In genomic region chr13:94362411-94362909, GRCh38 we compare ENCODE assay signal across 8 cellular contexts.
DNase-seq lines count a peak whose midpoint lies in the region; ATAC-seq and TF ChIP-seq lines count a peak whose summit lies in the region.

No MANE protein-coding gene starts in this region.

- no peak for TF ChIP-seq POLR2A in upper lobe of left lung (IDR thresholded peaks at IDR 0.05)

- H3K4me1 Mint-ChIP-seq in activated T-helper 2 cell treated with anti-CD3 and anti-CD28 coated beads, Interferon-gamma antibody, Interleukin-2, Interleukin-4, amounts not matched to agents 10 μg/mL and 5 μg/mL and 100 μg/mL, durations not matched to agents 14 hours and 24 hours and 36 hours (ENCODE audit: low read depth): no peaks in the 10 kb centered on the region
- H3K4me1 Mint-ChIP-seq in osteocyte (ENCODE audit: unreplicated experiment): peaks cover 22% of the 10 kb centered on the region

- H3K36me3 ChIP-seq in GM06990 (ENCODE audit: control insufficient read depth, insufficient read depth, low read length) (no peaks in the 10 kb centered on the region), HAP-1 (replicated peaks) (no peaks in the 10 kb centered on the region), RWPE2 (ENCODE audit: low read depth) (no peaks in the 10 kb centered on the region), upper lobe of left lung (no peaks in the 10 kb centered on the region)

- no peak for TF ChIP-seq EP300 in upper lobe of left lung (IDR thresholded peaks at IDR 0.05)

- H3K27me3 ChIP-seq in GM06990 (replicated peaks; ENCODE audit: control insufficient read depth, insufficient read depth, low read length) (peaks cover 1% of the 10 kb centered on the region; the same call in 1 of the 2 replicates), HAP-1 (ENCODE audit: low read depth) (no peaks in the 10 kb centered on the region), RWPE2 (ENCODE audit: insufficient read depth, poor library complexity, severe bottlenecking) (no peaks in the 10 kb centered on the region), foreskin keratinocyte (no peaks in the 10 kb centered on the region), upper lobe of left lung (no peaks in the 10 kb centered on the region)

- peak; percentile 59 for TF ChIP-seq CTCF in GM06990 (IDR thresholded peaks at IDR 0.05; ENCODE audit: insufficient read depth, low read length, poor library complexity, severe bottlenecking)
- peak; percentile 87 for TF ChIP-seq CTCF in RWPE2 (IDR thresholded peaks at IDR 0.05; ENCODE audit: poor library complexity, severe bottlenecking)
- TF ChIP-seq CTCF in foreskin keratinocyte (conservative IDR thresholded peaks at IDR 0.05): peak; percentile 94
- TF ChIP-seq CTCF in osteocyte (IDR thresholded peaks at IDR 0.05): peak; percentile 90
- peak; percentile 73 to 81 (median 79) for TF ChIP-seq CTCF in upper lobe of left lung (IDR thresholded peaks at IDR 0.05)

- H3K4me3 Mint-ChIP-seq in activated T-helper 2 cell treated with anti-CD3 and anti-CD28 coated beads, Interferon-gamma antibody, Interleukin-2, Interleukin-4, amounts not matched to agents 10 μg/mL and 5 μg/mL and 100 μg/mL, durations not matched to agents 14 hours and 24 hours and 36 hours (ENCODE audit: low read depth): no peak overlapping the region
- H3K4me3 Mint-ChIP-seq in osteocyte (ENCODE audit: unreplicated experiment): no peak overlapping the region

- no peak overlapping the region for H3K27ac ChIP-seq in RWPE2 (ENCODE audit: poor library complexity, severe bottlenecking)
- no peak overlapping the region for H3K27ac ChIP-seq in foreskin keratinocyte
- H3K27ac ChIP-seq in upper lobe of left lung: no peak overlapping the region

- H3K4me3 ChIP-seq in GM06990 (replicated peaks; ENCODE audit: low read depth, low read length) (no peak overlapping the region), HAP-1 (no peak overlapping the region), RWPE2 (ENCODE audit: severe bottlenecking) (no peak overlapping the region), upper lobe of left lung (no peak overlapping the region)

- H3K9me3 ChIP-seq in HAP-1 (no peaks in the 10 kb centered on the region), RWPE2 (ENCODE audit: severe bottlenecking) (no peaks in the 10 kb centered on the region), upper lobe of left lung (no peaks in the 10 kb centered on the region)

- 1% methylated on average over 4 of the region's 4 CpGs for WGBS in upper lobe of left lung, 2 donors

- ATAC-seq in RWPE2 (ENCODE audit: low read depth): peak; percentile 99
- peak; percentile 99 for ATAC-seq in foreskin keratinocyte
- peak; percentile 82 to 95 for ATAC-seq in upper lobe of left lung (ENCODE audit: low FRiP score in 2 of 2)

- no peaks in the 10 kb centered on the region for H3K36me3 Mint-ChIP-seq in activated T-helper 2 cell treated with anti-CD3 and anti-CD28 coated beads, Interferon-gamma antibody, Interleukin-2, Interleukin-4, amounts not matched to agents 10 μg/mL and 5 μg/mL and 100 μg/mL, durations not matched to agents 14 hours and 24 hours and 36 hours (ENCODE audit: low read depth)
- peaks cover 3% of the 10 kb centered on the region for H3K36me3 Mint-ChIP-seq in osteocyte (ENCODE audit: unreplicated experiment)

- intact Hi-C loops in activated T-helper 2 cell treated with anti-CD3 and anti-CD28 coated beads, Interferon-gamma antibody, Interleukin-2, Interleukin-4, amounts not matched to agents 10 μg/mL and 5 μg/mL and 100 μg/mL, durations not matched to agents 14 hours and 24 hours and 36 hours (cut with micrococcal nuclease): loop anchor here (5.0 kb wide), 1 partner anchor 170 kb away; no protein-coding TSS in a partner anchor

- DNase-seq in GM06990 (ENCODE audit: extremely low read depth, insufficient read length): no peak
- peak; percentile 77 to 80 for DNase-seq in HAP-1 (ENCODE audit: low spot score in 2 of 2)
- peak; percentile 75 for DNase-seq in LoVo (ENCODE audit: low spot score)
- no peak for DNase-seq in RWPE2 (ENCODE audit: low spot score)
- DNase-seq in activated T-helper 2 cell treated with anti-CD3 and anti-CD28 coated beads, Interferon-gamma antibody, Interleukin-2, Interleukin-4, amounts not matched to agents 10 μg/mL and 5 μg/mL and 100 μg/mL, durations not matched to agents 14 hours and 24 hours and 36 hours (ENCODE audit: low spot score): peak; percentile 42
- peak; percentile 37 to 72 for DNase-seq in foreskin keratinocyte
- DNase-seq in osteocyte (ENCODE audit: extremely low spot score, unreplicated experiment): no peak
- DNase-seq in upper lobe of left lung: peak in 1 of 2 donors; percentile 66

- H3K9me3 Mint-ChIP-seq in activated T-helper 2 cell treated with anti-CD3 and anti-CD28 coated beads, Interferon-gamma antibody, Interleukin-2, Interleukin-4, amounts not matched to agents 10 μg/mL and 5 μg/mL and 100 μg/mL, durations not matched to agents 14 hours and 24 hours and 36 hours: no peaks in the 10 kb centered on the region
- H3K9me3 Mint-ChIP-seq in osteocyte (ENCODE audit: unreplicated experiment): no peaks in the 10 kb centered on the region

- H3K27ac Mint-ChIP-seq in activated T-helper 2 cell treated with anti-CD3 and anti-CD28 coated beads, Interferon-gamma antibody, Interleukin-2, Interleukin-4, amounts not matched to agents 10 μg/mL and 5 μg/mL and 100 μg/mL, durations not matched to agents 14 hours and 24 hours and 36 hours: no peak overlapping the region
- H3K27ac Mint-ChIP-seq in osteocyte (ENCODE audit: unreplicated experiment): peak overlapping the region; percentile 43

- H3K4me1 ChIP-seq in HAP-1 (peaks cover 2% of the 10 kb centered on the region; the same call in 1 of the 2 replicates), RWPE2 (ENCODE audit: insufficient read depth, poor library complexity, severe bottlenecking) (no peaks in the 10 kb centered on the region), foreskin keratinocyte (no peaks in the 10 kb centered on the region), upper lobe of left lung (no peaks in the 10 kb centered on the region)

- in situ Hi-C loops in HAP-1 (cut with MboI; ENCODE audit: low sequenced_read_pairs): loop anchor here (25.0 kb wide), 2 partner anchors 1125 to 1800 kb away; partner anchors contain the start of gene GPC6

- peaks cover 2% of the 10 kb centered on the region for H3K27me3 Mint-ChIP-seq in activated T-helper 2 cell treated with anti-CD3 and anti-CD28 coated beads, Interferon-gamma antibody, Interleukin-2, Interleukin-4, amounts not matched to agents 10 μg/mL and 5 μg/mL and 100 μg/mL, durations not matched to agents 14 hours and 24 hours and 36 hours (ENCODE audit: low read depth)
- no peaks in the 10 kb centered on the region for H3K27me3 Mint-ChIP-seq in osteocyte (ENCODE audit: unreplicated experiment)

Comparison
In these comparisons a context has a peak if more than half of its experiments do, and no peak if none do; other contexts are left out.
1. DNase-seq: peak in HAP-1 (2 of 2), LoVo (single experiment), activated T-helper 2 cell treated with anti-CD3 and anti-CD28 coated beads, Interferon-gamma antibody, Interleukin-2, Interleukin-4, amounts not matched to agents 10 μg/mL and 5 μg/mL and 100 μg/mL, durations not matched to agents 14 hours and 24 hours and 36 hours (single experiment) and foreskin keratinocyte (2 of 2); none in GM06990 (single experiment), RWPE2 (single experiment) and osteocyte (single experiment).
2. Peak in every context shown above with its lines, with median percentiles within 50 percentile points of each other: CTCF ChIP-seq and ATAC-seq.